In the genomic region with DNA sequence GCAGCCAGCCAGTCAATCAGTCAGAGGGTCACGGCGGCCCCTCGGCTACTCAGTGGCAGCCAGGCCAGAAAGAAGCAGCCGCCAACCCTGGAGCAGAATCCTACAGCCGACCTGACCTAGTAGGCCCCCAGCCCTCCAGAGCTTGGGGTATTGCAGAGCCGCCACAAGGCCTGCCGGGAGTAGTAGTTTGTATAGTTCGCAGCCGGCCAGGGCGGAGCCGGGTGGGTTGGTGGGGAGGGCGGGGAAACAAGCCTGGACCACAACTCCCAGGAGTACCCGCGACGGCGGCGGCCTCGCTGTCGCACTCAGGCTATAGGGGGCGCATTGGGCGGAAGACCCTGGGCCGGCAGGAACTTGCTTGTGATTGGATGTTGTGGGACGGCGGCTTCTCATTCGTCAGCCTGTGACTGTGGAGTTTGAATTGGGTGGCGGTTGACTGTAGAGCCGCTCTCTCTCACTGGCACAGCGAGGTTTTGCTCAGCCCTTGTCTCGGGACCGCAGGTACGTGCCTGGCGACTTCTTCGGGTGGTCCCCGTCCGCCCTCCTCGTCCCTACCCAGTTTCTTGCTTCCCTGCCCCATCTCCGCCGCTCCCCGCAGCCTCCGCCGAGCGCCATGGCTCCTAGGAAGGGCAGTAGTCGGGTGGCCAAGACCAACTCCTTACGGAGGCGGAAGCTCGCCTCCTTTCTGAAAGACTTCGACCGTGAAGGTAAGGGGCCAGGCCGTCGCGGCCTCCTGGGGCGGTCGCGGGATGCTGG, we compare ENCODE assay signal across 8 cellular contexts. TPM values are rescaled to one million over a fixed set of nuclear protein-coding genes. Genes with fewer than 3 reads are reported as not detected.
A peak's percentile ranks its signal among the peaks of the same experiment; 100 is the strongest.
DNase-seq lines count a peak whose midpoint lies in the region; ATAC-seq, FAIRE-seq and TF ChIP-seq lines count a peak whose summit lies in the region.

A gene (plus strand): TSS at position 439 of the 756 bp plus-strand sequence. CDS start 175 bp downstream, at position 614.

- TF ChIP-seq POLR2A in tibial nerve (IDR thresholded peaks at IDR 0.05): peak in 1 of 2 donors; percentile 35

- H3K9me3 ChIP-seq in pancreas: no peaks in the 10 kb centered on the region
- no peaks in the 10 kb centered on the region for H3K9me3 ChIP-seq in tibial nerve

- TF ChIP-seq CTCF in GM12874 (IDR thresholded peaks at IDR 0.05; ENCODE audit: insufficient read depth, low read depth, low read length) (peak; percentile 75), pancreas (IDR thresholded peaks at IDR 0.05) (peak; percentile 27 to 60 (median 39)), tibial nerve (IDR thresholded peaks at IDR 0.05) (peak; percentile 57 to 86 (median 72))

- no peaks in the 10 kb centered on the region for H3K27me3 ChIP-seq in pancreas
- H3K27me3 ChIP-seq in tibial nerve: no peaks in the 10 kb centered on the region

- DNase-seq in NCI-H1417 (lab: John Stamatoyannopoulos, UW) (peak; percentile 95 to 98 (median 97)), SW 1271 (lab: John Stamatoyannopoulos, UW) (peak; percentile 70 to 96), Right ventricle myocardium inferior (ENCODE audit: missing footprints) (peak; percentile 99), pancreas (peak; percentile 97 to 99 (median 98)), tibial nerve (ENCODE audit: low spot score in 2 of 2) (peak; percentile 96 to 97)
- peak; percentile 97 for DNase-seq in activated naive CD8-positive, alpha-beta T cell treated with anti-CD3 and anti-CD28 coated beads, Interleukin-2, amount 50 U/mL, for 16 hours (ENCODE audit: low read depth, low spot score)

- FAIRE-seq in pancreas (lab: Jason Lieb, UNC): peak; percentile 41

- H3K4me3 ChIP-seq in pancreas (peak within 1 kb of the TSS; percentile 56 to 90 (median 70)), tibial nerve (peak within 1 kb of the TSS; percentile 55 to 81 (median 72))

- intact Hi-C loops in Right ventricle myocardium inferior (cut with DNase I) (loop anchor here (5.0 kb wide), 3 partner anchors 115 to 240 kb away; a partner anchor contains a TSS), pancreas (cut with DNase I) (no loop called here)

- H3K4me1 ChIP-seq in pancreas (peaks cover 6 to 15% (median 7%) of the 10 kb centered on the region in 3 donors), tibial nerve (peaks cover 0 to 40% (median 24%) of the 10 kb centered on the region in 4 donors)

- H3K27ac ChIP-seq in pancreas (peak within 1 kb of the TSS; percentile 47 to 69 (median 58)), tibial nerve (peak within 1 kb of the TSS; percentile 34 to 89 (median 82))

- peak; percentile 79 to 84 for TF ChIP-seq EP300 in tibial nerve (IDR thresholded peaks at IDR 0.05)

- peak; percentile 74 for ATAC-seq in HG02763 (IDR thresholded peaks at IDR 0.05; ENCODE audit: unreplicated experiment)
- peak; percentile 97 for ATAC-seq in Right ventricle myocardium inferior
- ATAC-seq in pancreas: peak; percentile 87 to 94 (median 90)

- WGBS in pancreas, 2 donors: 0% methylated on average over 51 to 54 of the region's 54 CpGs
- WGBS in tibial nerve, 2 donors: 0 to 1% methylated on average over 21 to 46 of the region's 54 CpGs

- no peaks in the 10 kb centered on the region for H3K36me3 ChIP-seq in pancreas
- peaks cover 0 to 12% (median 0%) of the 10 kb centered on the region in 3 donors for H3K36me3 ChIP-seq in tibial nerve

RNA-seq across cellular contexts. Expression of the gene that starts here (rescaled TPM):
- 0.60 TPM for total RNA-seq in Right ventricle myocardium inferior
- total RNA-seq in pancreas: under 1 TPM; 0.19 to 0.79 (median 0.44) TPM
- polyA plus RNA-seq in pancreas: under 1 TPM; 0.28 to 0.57 TPM
- total RNA-seq in tibial nerve: under 1 TPM in 3 of 4 donors, not detected in 1; 0.66 to 0.98 (median 0.90) TPM

Comparison
In these comparisons a context has a peak if more than half of its experiments do, and no peak if none do; other contexts are left out.
1. Peak in every context shown above with its lines: DNase-seq, ATAC-seq, H3K4me3 ChIP-seq and H3K27ac ChIP-seq.
2. Peak in DNase-seq and ATAC-seq in Right ventricle myocardium inferior; RNA of the gene not detected or under 1 TPM.
3. Peak in DNase-seq, ATAC-seq, H3K4me3 ChIP-seq and H3K27ac ChIP-seq in pancreas; RNA of the gene not detected or under 1 TPM.
4. Peak in DNase-seq, H3K4me3 ChIP-seq and H3K27ac ChIP-seq in tibial nerve; RNA of the gene not detected or under 1 TPM.